In the genomic region with DNA sequence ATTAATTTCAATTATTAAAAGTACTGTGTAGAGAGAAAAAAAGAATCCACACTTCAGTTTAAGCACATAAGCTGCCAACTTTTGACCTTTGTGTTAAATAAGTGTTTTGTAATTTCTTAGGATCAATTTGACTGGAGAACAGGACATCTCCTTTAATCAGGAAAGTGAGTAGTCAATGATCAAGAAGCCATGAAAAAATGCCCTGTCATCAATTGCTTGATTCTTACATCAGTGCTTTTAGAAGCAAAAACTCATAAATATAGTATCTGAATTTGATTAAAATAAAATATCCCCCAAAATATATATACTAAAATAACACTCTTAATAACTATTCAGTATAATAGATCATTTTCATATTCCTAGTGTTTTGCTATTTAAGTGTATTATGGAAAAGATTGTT, we compare ENCODE assay signal across 27 cellular contexts.
"Had no signal": no experiment of that assay in that cellular context is flagged by ENCODE, and none has a peak within 500 bp of the region (broad histone marks: within the 10 kb centered on the region; RNA-seq: fewer than 3 reads in every experiment).

No MANE protein-coding gene starts in this region.

- H3K4me1 ChIP-seq: stomach, suprapubic skin, testis, thyroid gland, tibial artery, tibial nerve, transverse colon, upper lobe of left lung, upper lobe of right lung, uterus, vagina had no signal

- H3K36me3 ChIP-seq: stomach, suprapubic skin, thoracic aorta, thyroid gland, tibial artery, tibial nerve, transverse colon, upper lobe of left lung, upper lobe of right lung, uterus, vagina had no signal

- H3K27ac ChIP-seq: stomach, suprapubic skin, testis, thoracic aorta, thyroid gland, tibial artery, tibial nerve, transverse colon, upper lobe of left lung, upper lobe of right lung, uterus, vagina had no signal

- DNase-seq: stimulated activated CD4-positive, alpha-beta T cell treated with anti-CD3 and anti-CD28 coated beads, Interleukin-2, amount 100 ng/mL, for 48 hours; stimulated activated CD4-positive, alpha-beta T cell treated with anti-CD3 and anti-CD28 coated beads, Interleukin-4, amount 100 ng/mL, for 1 hour; stimulated activated CD4-positive, alpha-beta T cell treated with anti-CD3 and anti-CD28 coated beads, Interleukin-4, amount 100 ng/mL, for 24 hours; stimulated activated CD4-positive, alpha-beta T cell treated with anti-CD3 and anti-CD28 coated beads, Interleukin-4, amount 100 ng/mL, for 4 hours; stimulated activated CD8-positive, alpha-beta memory T cell treated with anti-CD3 and anti-CD28 coated beads, Interleukin-4, amount 100 ng/mL, for 48 hours; stimulated activated naive B cell treated with anti-CD40 and anti-IgM and Interleukin-4, amounts not matched to agents 10 μg/mL and 1 μg/mL and 100 μg/mL, for 72 hours; stimulated activated naive CD4-positive, alpha-beta T cell; stimulated activated naive CD4-positive, alpha-beta T cell treated with Interleukin-2 at 50 U/mL for 16 hours; stimulated activated naive CD8-positive, alpha-beta T cell treated with anti-CD3 and anti-CD28 coated beads, Interleukin-15, amount 100 ng/mL, for 72 hours; stimulated activated naive CD8-positive, alpha-beta T cell treated with anti-CD3 and anti-CD28 coated beads, Interleukin-15, Interleukin-2, amounts not matched to agents 100 U/mL and 50 U/mL, for 24 hours; stomach; substantia nigra; testis; thyroid gland; tibial artery; transverse colon; trophoblast cell; upper lobe of left lung; upper lobe of right lung; uterus had no signal

- H3K9me3 ChIP-seq: stomach, suprapubic skin, testis, thoracic aorta, thyroid gland, tibial artery, tibial nerve, transverse colon, upper lobe of left lung, upper lobe of right lung, uterus, vagina had no signal

- H3K4me3 ChIP-seq: stomach, suprapubic skin, testis, thoracic aorta, thyroid gland, tibial artery, tibial nerve, transverse colon, upper lobe of left lung, upper lobe of right lung, uterus, vagina had no signal

- H3K27me3 ChIP-seq: stomach, suprapubic skin, testis, thyroid gland, tibial artery, tibial nerve, transverse colon, upper lobe of left lung, upper lobe of right lung, uterus, vagina had no signal

- FAIRE-seq: urothelium cell line had no signal

- ATAC-seq: stimulated activated effector memory CD8-positive, alpha-beta T cell treated with anti-CD3 and anti-CD28 coated beads, Interleukin-12 subunit alpha, Interleukin-12 subunit beta, amount 100 ng/mL, for 72 hours; stimulated activated memory B cell treated with anti-CD40 and anti-IgM and Interleukin-4, amounts not matched to agents 10 μg/mL and 1 μg/mL and 100 μg/mL, for 72 hours; stimulated activated naive B cell treated with anti-CD40 and anti-IgM and Interleukin-4, amounts not matched to agents 10 μg/mL and 1 μg/mL and 100 μg/mL, for 72 hours; stimulated activated naive CD8-positive, alpha-beta T cell treated with anti-CD3 and anti-CD28 coated beads, Interleukin-15, amount 100 ng/mL, for 72 hours; stimulated activated naive CD8-positive, alpha-beta T cell treated with anti-CD3 and anti-CD28 coated beads, Interleukin-15, Interleukin-2, amounts not matched to agents 100 U/mL and 50 U/mL, for 24 hours; upper lobe of right lung had no signal
